ENCODE assay signal across 12 cellular contexts in genomic region chr5:68279960-68280359, GRCh38.
DNase-seq lines count a peak whose midpoint lies in the region; ATAC-seq and TF ChIP-seq lines count a peak whose summit lies in the region.
"Had no signal": no experiment of that assay in that cellular context is flagged by ENCODE, and none has a peak within 500 bp of the region (broad histone marks: within the 10 kb centered on the region; RNA-seq: fewer than 3 reads in every experiment).

No MANE protein-coding gene starts in this region.

- peak in 7 of 10 experiments; percentile 20 to 53 (median 35) for DNase-seq in CD4-positive, alpha-beta T cell
- DNase-seq in activated T-cell treated with anti-CD3 and anti-CD28 coated beads, Interleukin-2, amount 50 U/mL, for 72 hours = peak; percentile 38 to 48
- DNase-seq in memory B cell (ENCODE audit: low spot score in 2 of 2) (no peak), dorsolateral prefrontal cortex (no peak), NCI-H69 (lab: John Stamatoyannopoulos, UW) (no peak), AG08396 (ENCODE audit: low spot score) (no peak)
- no peak for DNase-seq in stimulated activated CD8-positive, alpha-beta memory T cell treated with anti-CD3 and anti-CD28 coated beads, Interleukin-4, amount 100 ng/mL, for 48 hours
- DNase-seq: endodermal cell, NCI-H446 treated with DMSO at 0.1 percent for 48 hours had no signal

- no peaks in the 10 kb centered on the region for H3K9me3 ChIP-seq in CD4-positive, alpha-beta T cell (ENCODE audit: control insufficient read depth, low read length)
- H3K9me3 ChIP-seq: BLaER1 had no signal

- H3K27ac Mint-ChIP-seq in CD4-positive, alpha-beta T cell = peak overlapping the region; percentile 91
- H3K27ac Mint-ChIP-seq in activated T-cell treated with anti-CD3 and anti-CD28 coated beads, Interleukin-2, amount 50 U/mL, for 72 hours = peak overlapping the region; percentile 99
- peak overlapping the region; percentile 4 for H3K27ac Mint-ChIP-seq in memory B cell
- H3K27ac Mint-ChIP-seq: endodermal cell had no signal

- H3K27me3 Mint-ChIP-seq in CD4-positive, alpha-beta T cell = no peaks in the 10 kb centered on the region
- no peaks in the 10 kb centered on the region for H3K27me3 Mint-ChIP-seq in activated T-cell treated with anti-CD3 and anti-CD28 coated beads, Interleukin-2, amount 50 U/mL, for 72 hours (ENCODE audit: low read depth)
- H3K27me3 Mint-ChIP-seq in memory B cell = no peaks in the 10 kb centered on the region

- H3K4me3 ChIP-seq in dorsolateral prefrontal cortex = no peak overlapping the region
- H3K4me3 ChIP-seq: BLaER1, smooth muscle cell had no signal

- intact Hi-C loops in CD4-positive, alpha-beta T cell (cut with DNase I, micrococcal nuclease) = loop anchor here (5.0 to 10.0 kb wide), 7 partner anchors 63 to 1465 kb away; partner anchors contain the start of genes PIK3R1 (in 2 of the 2) and SLC30A5 (in 1 of the 2)
- intact Hi-C loops in dorsolateral prefrontal cortex (cut with DNase I) = loop anchor here in 1 of 2 donors (10.0 kb wide), 1 partner anchor 455 kb away; no protein-coding TSS in a partner anchor

- peaks cover 95% of the 10 kb centered on the region for H3K36me3 Mint-ChIP-seq in CD4-positive, alpha-beta T cell (ENCODE audit: low read depth)
- peaks cover 23 to 43% of the 10 kb centered on the region in 2 donors for H3K36me3 Mint-ChIP-seq in activated T-cell treated with anti-CD3 and anti-CD28 coated beads, Interleukin-2, amount 50 U/mL, for 72 hours (ENCODE audit: insufficient read depth in 2 of 2)
- H3K36me3 Mint-ChIP-seq in memory B cell = peaks cover 32% of the 10 kb centered on the region

- peak overlapping the region; percentile 68 for H3K27ac ChIP-seq in CD4-positive, alpha-beta T cell (ENCODE audit: low read depth, low read length)
- peak overlapping the region in 7 of 59 donors; percentile 7 to 44 (median 23) for H3K27ac ChIP-seq in dorsolateral prefrontal cortex
- H3K27ac ChIP-seq: BLaER1 had no signal

- CTCF ChIA-PET in CD4-positive, alpha-beta T cell (lab: Charles Lee) = interaction anchor here (0.9 to 1.1 kb wide), 3 partner anchors 24 to 1113 kb away, joined by 3 to 5 read pairs (median 3); no protein-coding TSS in a partner anchor

- peaks cover 94% of the 10 kb centered on the region for H3K4me1 Mint-ChIP-seq in CD4-positive, alpha-beta T cell (ENCODE audit: low read depth)
- peaks cover 95% of the 10 kb centered on the region for H3K4me1 Mint-ChIP-seq in activated T-cell treated with anti-CD3 and anti-CD28 coated beads, Interleukin-2, amount 50 U/mL, for 72 hours (ENCODE audit: low read depth)
- peaks cover 2% of the 10 kb centered on the region for H3K4me1 Mint-ChIP-seq in memory B cell

- no peaks in the 10 kb centered on the region for H3K27me3 ChIP-seq in CD4-positive, alpha-beta T cell (ENCODE audit: control insufficient read depth, insufficient read depth, low read length)
- H3K27me3 ChIP-seq in dorsolateral prefrontal cortex = no peaks in the 10 kb centered on the region
- H3K27me3 ChIP-seq: BLaER1 had no signal

- no peak for TF ChIP-seq CTCF in CD4-positive, alpha-beta T cell (IDR thresholded peaks at IDR 0.05)
- no peak for TF ChIP-seq CTCF in dorsolateral prefrontal cortex (IDR thresholded peaks at IDR 0.05 in 54 of 56, conservative IDR thresholded peaks at IDR 0.05 in 2 of 56; ENCODE audit: low read depth in 1 of 56, partially characterized antibody in 56 of 56)

- ATAC-seq in CD4-positive, alpha-beta T cell (ENCODE audit: poor library complexity) = peak; percentile 89
- ATAC-seq in HG03103 (IDR thresholded peaks at IDR 0.05; ENCODE audit: low read depth, unreplicated experiment) (peak; percentile 39), memory B cell (ENCODE audit: low read depth) (no peak)
- ATAC-seq in activated T-cell treated with anti-CD3 and anti-CD28 coated beads, Interleukin-2, amount 50 U/mL, for 72 hours (replicated peaks in 1 of 2) = peak; percentile 86 to 93

- H3K9me3 Mint-ChIP-seq in CD4-positive, alpha-beta T cell = no peaks in the 10 kb centered on the region
- no peaks in the 10 kb centered on the region for H3K9me3 Mint-ChIP-seq in activated T-cell treated with anti-CD3 and anti-CD28 coated beads, Interleukin-2, amount 50 U/mL, for 72 hours
- H3K9me3 Mint-ChIP-seq in memory B cell = no peaks in the 10 kb centered on the region
- H3K9me3 Mint-ChIP-seq: endodermal cell had no signal

- POLR2A ChIA-PET in CD4-positive, alpha-beta T cell (lab: Charles Lee) = interaction anchor here (0.6 to 3.7 kb wide), 23 partner anchors 8 to 1119 kb away, joined by 3 to 39 read pairs (median 4); partner anchors contain the start of gene PIK3R1

- peak overlapping the region; percentile 93 for H3K4me3 Mint-ChIP-seq in CD4-positive, alpha-beta T cell
- H3K4me3 Mint-ChIP-seq in activated T-cell treated with anti-CD3 and anti-CD28 coated beads, Interleukin-2, amount 50 U/mL, for 72 hours = peak overlapping the region; percentile 74 to 84
- H3K4me3 Mint-ChIP-seq in memory B cell = no peak overlapping the region
- H3K4me3 Mint-ChIP-seq: endodermal cell had no signal

Comparison
In these comparisons a context has a peak if more than half of its experiments do, and no peak if none do; other contexts are left out.
1. DNase-seq: peak in CD4-positive, alpha-beta T cell (7 of 10) and activated T-cell treated with anti-CD3 and anti-CD28 coated beads, Interleukin-2, amount 50 U/mL, for 72 hours (2 of 2); none in memory B cell (0 of 2), stimulated activated CD8-positive, alpha-beta memory T cell treated with anti-CD3 and anti-CD28 coated beads, Interleukin-4, amount 100 ng/mL, for 48 hours (single experiment), dorsolateral prefrontal cortex (0 of 10), NCI-H69 (single experiment) and AG08396 (single experiment).
2. H3K27ac Mint-ChIP-seq: peak in every context shown above with its lines; median percentile 99 in activated T-cell treated with anti-CD3 and anti-CD28 coated beads, Interleukin-2, amount 50 U/mL, for 72 hours; 91 in CD4-positive, alpha-beta T cell; 4 in memory B cell.